Comparison of ENCODE assay signal across 25 cellular contexts in genomic region chr4:151657896-151658295, GRCh38.
"Had no signal": no experiment of that assay in that cellular context is flagged by ENCODE, and none has a peak within 500 bp of the region (broad histone marks: within the 10 kb centered on the region; RNA-seq: fewer than 3 reads in every experiment).

No MANE protein-coding gene starts in this region.

- H3K4me1 Mint-ChIP-seq: stimulated activated effector memory CD8-positive, alpha-beta T cell treated with anti-CD3 and anti-CD28 coated beads, Interleukin-12 subunit alpha, Interleukin-12 subunit beta, amount 100 ng/mL, for 72 hours had no signal

- H3K9me3 Mint-ChIP-seq: activated CD4-positive, alpha-beta memory T cell treated with anti-CD3 and anti-CD28 coated beads for 36 hours; nephron progenitor cell; stimulated activated effector memory CD8-positive, alpha-beta T cell treated with anti-CD3 and anti-CD28 coated beads, Interleukin-12 subunit alpha, Interleukin-12 subunit beta, amount 100 ng/mL, for 72 hours; stimulated activated naive CD8-positive, alpha-beta T cell treated with anti-CD3 and anti-CD28 coated beads, Interleukin-15, Interleukin-2, amounts not matched to agents 100 ng/mL and 50 ng/mL, for 24 hours; T-cell; type B pancreatic cell had no signal

- DNase-seq: activated CD4-positive, alpha-beta memory T cell treated with anti-CD3 and anti-CD28 coated beads for 36 hours; activated CD4-positive, alpha-beta T cell treated with anti-CD3 and anti-CD28 coated beads for 4 hours; activated effector memory CD4-positive, alpha-beta T cell treated with Interleukin-2 at 50 U/mL for 16 hours; activated naive CD4-positive, alpha-beta T cell treated with anti-CD3 and anti-CD28 coated beads, Interleukin-2, amount 50 U/mL, for 16 hours; activated T-cell treated with anti-CD3 and anti-CD28 coated beads, Interleukin-2, amount 50 U/mL, for 48 hours; cortex of kidney; esophagus squamous epithelium; foreskin melanocyte; glutamatergic neuron; islet precursor cell; mammary epithelial cell; nephron progenitor cell; ovary; retina; sigmoid colon; small intestine; stimulated activated CD4-positive, alpha-beta T cell treated with anti-CD3 and anti-CD28 coated beads, Interleukin-4, amount 100 ng/mL, for 24 hours; T-cell; T-helper 9 cell; uterus had no signal

- H3K4me3 ChIP-seq: esophagus squamous epithelium, ovary, prostate gland, sigmoid colon, uterus had no signal

- H3K36me3 Mint-ChIP-seq: activated CD4-positive, alpha-beta memory T cell treated with anti-CD3 and anti-CD28 coated beads for 36 hours; stimulated activated effector memory CD8-positive, alpha-beta T cell treated with anti-CD3 and anti-CD28 coated beads, Interleukin-12 subunit alpha, Interleukin-12 subunit beta, amount 100 ng/mL, for 72 hours; T-cell had no signal

- H3K9me3 ChIP-seq: esophagus squamous epithelium, ovary, prostate gland, sigmoid colon, uterus had no signal

- H3K27me3 ChIP-seq: esophagus squamous epithelium, ovary, sigmoid colon, uterus had no signal

- ATAC-seq: stimulated activated effector memory CD8-positive, alpha-beta T cell treated with anti-CD3 and anti-CD28 coated beads, Interleukin-12 subunit alpha, Interleukin-12 subunit beta, amount 100 ng/mL, for 72 hours; T-cell had no signal

- H3K4me1 ChIP-seq: prostate gland had no signal

- H3K27me3 Mint-ChIP-seq: activated CD4-positive, alpha-beta memory T cell treated with anti-CD3 and anti-CD28 coated beads for 36 hours; stimulated activated naive CD8-positive, alpha-beta T cell treated with anti-CD3 and anti-CD28 coated beads, Interleukin-15, Interleukin-2, amounts not matched to agents 100 ng/mL and 50 ng/mL, for 24 hours; T-cell; type B pancreatic cell had no signal

- H3K4me3 Mint-ChIP-seq: activated CD4-positive, alpha-beta memory T cell treated with anti-CD3 and anti-CD28 coated beads for 36 hours; nephron progenitor cell; stimulated activated effector memory CD8-positive, alpha-beta T cell treated with anti-CD3 and anti-CD28 coated beads, Interleukin-12 subunit alpha, Interleukin-12 subunit beta, amount 100 ng/mL, for 72 hours; stimulated activated naive CD8-positive, alpha-beta T cell treated with anti-CD3 and anti-CD28 coated beads, Interleukin-15, Interleukin-2, amounts not matched to agents 100 ng/mL and 50 ng/mL, for 24 hours; T-cell; type B pancreatic cell had no signal

- H3K36me3 ChIP-seq: ovary, prostate gland, sigmoid colon, uterus had no signal

- H3K27ac Mint-ChIP-seq: activated CD4-positive, alpha-beta memory T cell treated with anti-CD3 and anti-CD28 coated beads for 36 hours; stimulated activated effector memory CD8-positive, alpha-beta T cell treated with anti-CD3 and anti-CD28 coated beads, Interleukin-12 subunit alpha, Interleukin-12 subunit beta, amount 100 ng/mL, for 72 hours; stimulated activated naive CD8-positive, alpha-beta T cell treated with anti-CD3 and anti-CD28 coated beads, Interleukin-15, Interleukin-2, amounts not matched to agents 100 ng/mL and 50 ng/mL, for 24 hours; type B pancreatic cell had no signal

- H3K27ac ChIP-seq: ovary, VCaP had no signal
